ENCODE assay signal across 8 cellular contexts in genomic region chr1:179142889-179143299, GRCh38.
DNase-seq lines count a peak whose midpoint lies in the region; ATAC-seq and TF ChIP-seq lines count a peak whose summit lies in the region.

No MANE protein-coding gene starts in this region.

- H3K9me3 Mint-ChIP-seq in CD4-positive, CD25-positive, alpha-beta regulatory T cell, result peaks cover 0 to 2% (median 0%) of the 10 kb centered on the region in 7 donors
- H3K9me3 Mint-ChIP-seq in mesothelial cell of epicardium, result peaks cover 7% of the 10 kb centered on the region

- no peaks in the 10 kb centered on the region for H3K36me3 ChIP-seq in CD4-positive, CD25-positive, alpha-beta regulatory T cell (ENCODE audit: control insufficient read depth, insufficient read depth, low read length)
- H3K36me3 ChIP-seq in breast epithelium, result no peaks in the 10 kb centered on the region

- H3K4me1 Mint-ChIP-seq in CD4-positive, CD25-positive, alpha-beta regulatory T cell, result peaks cover 17 to 30% (median 27%) of the 10 kb centered on the region in 4 donors
- peaks cover 12% of the 10 kb centered on the region for H3K4me1 Mint-ChIP-seq in mesothelial cell of epicardium

- no peak overlapping the region for H3K4me3 Mint-ChIP-seq in CD4-positive, CD25-positive, alpha-beta regulatory T cell
- H3K4me3 Mint-ChIP-seq in mesothelial cell of epicardium, result no peak overlapping the region

- H3K4me3 ChIP-seq in CD4-positive, CD25-positive, alpha-beta regulatory T cell (ENCODE audit: low read depth, low read length), result no peak overlapping the region
- H3K4me3 ChIP-seq in breast epithelium, result peak overlapping the region; percentile 12 to 56 (median 45)

- TF ChIP-seq CTCF in breast epithelium (IDR thresholded peaks at IDR 0.05) (no peak), mesothelial cell of epicardium (IDR thresholded peaks at IDR 0.05; ENCODE audit: unreplicated experiment) (no peak)

- H3K36me3 Mint-ChIP-seq in CD4-positive, CD25-positive, alpha-beta regulatory T cell, result peaks cover 4% of the 10 kb centered on the region
- peaks cover 19% of the 10 kb centered on the region for H3K36me3 Mint-ChIP-seq in mesothelial cell of epicardium

- H3K27ac ChIP-seq in CD4-positive, CD25-positive, alpha-beta regulatory T cell (ENCODE audit: insufficient read depth, low read length, poor library complexity, severe bottlenecking), result no peak overlapping the region
- peak overlapping the region; percentile 79 to 82 for H3K27ac ChIP-seq in breast epithelium

- no peaks in the 10 kb centered on the region for H3K27me3 Mint-ChIP-seq in CD4-positive, CD25-positive, alpha-beta regulatory T cell
- no peaks in the 10 kb centered on the region for H3K27me3 Mint-ChIP-seq in mesothelial cell of epicardium (ENCODE audit: low read depth)

- no peak for DNase-seq in CD4-positive, CD25-positive, alpha-beta regulatory T cell
- DNase-seq in MV-4-11 (lab: John Stamatoyannopoulos, UW), result peak; percentile 63
- DNase-seq in breast epithelium (ENCODE audit: low spot score in 2 of 2), result no peak
- no peak for DNase-seq in mesothelial cell of epicardium (ENCODE audit: low spot score in 2 of 2, unreplicated experiment in 2 of 2)
- DNase-seq in GM19238 (ENCODE audit: insufficient read length, low spot score), result no peak
- DNase-seq in NAMALWA (ENCODE audit: low spot score), result no peak
- DNase-seq in activated CD8-positive, alpha-beta memory T cell treated with anti-CD3 and anti-CD28 coated beads, Interleukin-2, amount 50 U/mL, for 4 hours, result no peak
- no peak for DNase-seq in activated gamma-delta T cell (lab: John Stamatoyannopoulos, UW)

- H3K4me1 ChIP-seq in CD4-positive, CD25-positive, alpha-beta regulatory T cell (ENCODE audit: control insufficient read depth, insufficient read depth, low read length, poor library complexity, severe bottlenecking), result peaks cover 13% of the 10 kb centered on the region
- H3K4me1 ChIP-seq in breast epithelium, result peaks cover 0 to 5% of the 10 kb centered on the region in 2 donors

- TF ChIP-seq POLR2A in breast epithelium (IDR thresholded peaks at IDR 0.05), result no peak

- intact Hi-C loops in breast epithelium (cut with DNase I; ENCODE audit: low total_unique reads), result no loop called here

- ATAC-seq in CD4-positive, CD25-positive, alpha-beta regulatory T cell (ENCODE audit: low read depth in 2 of 2), result peak in 1 of 2 donors; percentile 31

- no peaks in the 10 kb centered on the region for H3K27me3 ChIP-seq in CD4-positive, CD25-positive, alpha-beta regulatory T cell (ENCODE audit: control insufficient read depth, insufficient read depth, low read length)
- H3K27me3 ChIP-seq in breast epithelium, result no peaks in the 10 kb centered on the region

- H3K9me3 ChIP-seq in CD4-positive, CD25-positive, alpha-beta regulatory T cell (ENCODE audit: control insufficient read depth in 2 of 2, low read length in 2 of 2), result no peaks in the 10 kb centered on the region
- no peaks in the 10 kb centered on the region for H3K9me3 ChIP-seq in breast epithelium

- peak overlapping the region in 2 of 3 donors; percentile 59 to 67 for H3K27ac Mint-ChIP-seq in CD4-positive, CD25-positive, alpha-beta regulatory T cell
- H3K27ac Mint-ChIP-seq in mesothelial cell of epicardium, result peak overlapping the region; percentile 65
